8 cellular contexts compared by ENCODE assay signal in the genomic region with DNA sequence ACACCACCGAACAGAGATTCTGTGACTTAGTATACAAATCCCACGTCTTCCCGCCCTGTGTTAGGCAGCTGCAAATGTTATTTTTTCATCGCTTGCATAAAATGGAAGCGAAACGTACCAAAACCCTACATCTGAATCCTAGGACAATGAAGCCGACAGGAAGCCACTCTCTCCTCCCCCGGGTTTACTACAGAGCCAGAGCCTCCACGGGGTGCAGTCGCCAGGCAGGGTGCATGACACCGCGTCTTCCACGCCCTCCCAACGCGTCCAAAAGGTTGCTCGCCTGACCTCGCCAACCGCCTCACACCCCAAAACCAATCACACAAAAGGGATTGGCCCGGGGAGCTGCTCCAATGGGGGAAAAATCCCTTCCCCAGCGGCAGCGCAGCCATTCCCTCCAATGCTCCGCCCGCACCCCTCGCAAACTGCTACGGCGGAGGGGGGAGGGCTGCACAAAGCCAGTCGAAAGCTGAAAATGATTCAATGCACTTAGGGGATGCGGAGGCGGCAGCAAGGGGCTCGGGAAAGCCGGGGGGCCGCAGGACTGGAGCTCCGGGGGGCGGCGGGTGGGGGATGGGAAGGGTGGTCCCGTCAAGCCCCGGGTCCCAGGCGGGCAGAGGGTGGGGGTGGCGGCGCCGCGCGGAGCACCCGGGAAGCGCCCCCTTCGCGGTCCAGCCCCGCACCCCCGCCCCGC. TPM values are rescaled to one million over a fixed set of nuclear protein-coding genes. Genes with fewer than 3 reads are reported as not detected.
A peak's percentile ranks its signal among the peaks of the same experiment; 100 is the strongest.
DNase-seq lines count a peak whose midpoint lies in the region; ATAC-seq and TF ChIP-seq lines count a peak whose summit lies in the region.

No MANE protein-coding gene starts in this region.

- H4K20me1 ChIP-seq in OCI-LY7 (ENCODE audit: insufficient read depth, low read length) = peaks cover 25% of the 10 kb centered on the region

- peaks cover 26% of the 10 kb centered on the region for H3K4me1 Mint-ChIP-seq in nephron progenitor cell

- peak overlapping the region; percentile 100 for H3K4me3 Mint-ChIP-seq in nephron progenitor cell

- peak; percentile 70 for DNase-seq in AG20443 (ENCODE audit: low spot score)
- DNase-seq in HK-2 (ENCODE audit: unreplicated experiment) = peak; percentile 72
- peak; percentile 66 for DNase-seq in OCI-LY7 (ENCODE audit: low spot score)
- DNase-seq in activated T-helper 1 cell treated with Interleukin-2 at 50 U/mL for 16 hours (ENCODE audit: low read depth) = peak; percentile 37
- DNase-seq in fibroblast of the aortic adventitia (ENCODE audit: low read depth) = peak; percentile 78
- peak; percentile 61 for DNase-seq in nephron progenitor cell
- DNase-seq in stromal cell of bone marrow (ENCODE audit: low read depth) = peak; percentile 47

- TF ChIP-seq CTCF in OCI-LY7 (conservative IDR thresholded peaks at IDR 0.05; ENCODE audit: low read length) = no peak
- TF ChIP-seq CTCF in fibroblast of the aortic adventitia (IDR thresholded peaks at IDR 0.05; ENCODE audit: insufficient read depth, low read length) = no peak
- TF ChIP-seq CTCF in nephron progenitor cell (IDR thresholded peaks at IDR 0.05) = no peak

- peak overlapping the region; percentile 93 for H3K4me3 ChIP-seq in OCI-LY7 (ENCODE audit: low read depth, low read length, poor library complexity, severe bottlenecking)
- H3K4me3 ChIP-seq in fibroblast of the aortic adventitia (ENCODE audit: low read depth, low read length) = peak overlapping the region; percentile 91

- no TSS peak for BruUV-seq in OCI-LY7 (replicated peaks; lab: Mats Ljungman, UMichigan)

- no peaks in the 10 kb centered on the region for H3K36me3 ChIP-seq in OCI-LY7 (ENCODE audit: insufficient read depth, low read length)

- peak; percentile 8 for ATAC-seq in GM19324 (IDR thresholded peaks at IDR 0.05; ENCODE audit: low FRiP score, unreplicated experiment)

- intact Hi-C loops in OCI-LY7 (cut with micrococcal nuclease; ENCODE audit: unreplicated experiment) = no loop called here

- CTCF ChIA-PET in OCI-LY7 (lab: Charles Lee; ENCODE audit: unreplicated experiment) = interaction anchor here (0.5 to 0.6 kb wide), 2 partner anchors 40 to 1723 kb away, joined by 3 to 8 read pairs; no protein-coding TSS in a partner anchor

- H3K36me3 Mint-ChIP-seq in nephron progenitor cell (ENCODE audit: low read depth) = peaks cover 27% of the 10 kb centered on the region

- H3K9me2 ChIP-seq in OCI-LY7 (ENCODE audit: insufficient read depth, low read length) = no peaks in the 10 kb centered on the region

- peaks cover 75% of the 10 kb centered on the region for H3K79me2 ChIP-seq in OCI-LY7 (ENCODE audit: insufficient read depth, low read depth, low read length)

- H3K27ac ChIP-seq in OCI-LY7 (ENCODE audit: low read depth, low read length, poor library complexity, severe bottlenecking) = peak overlapping the region; percentile 85

- peak overlapping the region; percentile 93 for H3K4me2 ChIP-seq in OCI-LY7 (ENCODE audit: low read length)

- peak overlapping the region; percentile 98 for H3K27ac Mint-ChIP-seq in nephron progenitor cell

- peaks cover 37% of the 10 kb centered on the region for H3K4me1 ChIP-seq in OCI-LY7 (ENCODE audit: insufficient read depth, low read length, poor library complexity, severe bottlenecking)

- no peak overlapping the region; the same call in 1 of the 2 replicates for H2AFZ ChIP-seq in OCI-LY7 (ENCODE audit: low read length)

- POLR2A ChIA-PET in OCI-LY7 (lab: Charles Lee) = interaction anchor here (0.6 to 5.3 kb wide), 6 partner anchors 11 to 95 kb away, joined by 3 to 37 read pairs (median 3); no protein-coding TSS in a partner anchor

- H3K9me3 Mint-ChIP-seq in nephron progenitor cell = peaks cover 27% of the 10 kb centered on the region

- H3K9me3 ChIP-seq in OCI-LY7 (ENCODE audit: low read length) = no peaks in the 10 kb centered on the region

- H3K27me3 Mint-ChIP-seq in nephron progenitor cell (ENCODE audit: low read depth, poor library complexity) = no peaks in the 10 kb centered on the region

RNA-seq across cellular contexts. Expression of a gene that starts 0.7 kb away (rescaled TPM):
- 57.6 and 64.7 TPM in 2 replicates for total RNA-seq in OCI-LY7 (2014; rRNA removed; shearing (Covaris generic))
- total RNA-seq in OCI-LY7 (2022) = 69.7 and 85.4 TPM in 2 replicates
- total RNA-seq in fibroblast of the aortic adventitia (ENCODE audit: low replicate concordance) = 120 and 207 TPM in 2 replicates

RNA-seq across cellular contexts. Expression of a gene that starts 1.5 kb away (rescaled TPM):
- 13.4 and 18.1 TPM in 2 replicates for total RNA-seq in OCI-LY7 (2014; rRNA removed; shearing (Covaris generic))
- total RNA-seq in OCI-LY7 (2022) (26.2 and 28.7 TPM in 2 replicates), fibroblast of the aortic adventitia (ENCODE audit: low replicate concordance) (69.2 and 95.1 TPM in 2 replicates)

Comparison
In these comparisons a context has a peak if more than half of its experiments do, and no peak if none do; other contexts are left out.
1. Peak in every context shown above with its lines: DNase-seq, ATAC-seq, H3K4me3 ChIP-seq and H3K27ac ChIP-seq.